7 cellular contexts compared by ENCODE assay signal in genomic region chr12:57092876-57093411, GRCh38. TPM values are rescaled to one million over a fixed set of nuclear protein-coding genes. Genes with fewer than 3 reads are reported as not detected.
A peak's percentile ranks its signal among the peaks of the same experiment; 100 is the strongest.
DNase-seq lines count a peak whose midpoint lies in the region; ATAC-seq and TF ChIP-seq lines count a peak whose summit lies in the region.
"Had no signal": no experiment of that assay in that cellular context is flagged by ENCODE, and none has a peak within 500 bp of the region (broad histone marks: within the 10 kb centered on the region; RNA-seq: fewer than 3 reads in every experiment).

No MANE protein-coding gene starts in this region.

- H3K4me1 ChIP-seq in sigmoid colon (peaks cover 0 to 57% (median 55%) of the 10 kb centered on the region in 4 donors), psoas muscle (peaks cover 24% of the 10 kb centered on the region)

- H3K36me3 Mint-ChIP-seq in brain, result peaks cover 39% of the 10 kb centered on the region

- peak overlapping the region; percentile 58 to 79 (median 72) for H3K4me3 Mint-ChIP-seq in brain

- ATAC-seq in HG03175 (IDR thresholded peaks at IDR 0.05; ENCODE audit: unreplicated experiment) (no peak), psoas muscle (no peak)

- H3K9me3 Mint-ChIP-seq in brain, result no peaks in the 10 kb centered on the region

- H3K36me3 ChIP-seq in sigmoid colon (peaks cover 28 to 64% (median 41%) of the 10 kb centered on the region in 4 donors), psoas muscle (ENCODE audit: insufficient read depth in 1 of 2, low read depth in 1 of 2) (peaks cover 7 to 43% of the 10 kb centered on the region in 2 donors)

- no peak for DNase-seq in HFF-Myc (ENCODE audit: extremely low read depth, low read depth)
- DNase-seq in sigmoid colon, result no peak
- no peak for DNase-seq in activated gamma-delta T cell (lab: John Stamatoyannopoulos, UW)
- no peak for DNase-seq in psoas muscle
- DNase-seq: NCI-H345 had no signal

- H3K27ac Mint-ChIP-seq in brain, result peak overlapping the region; percentile 84 to 99 (median 96)

- TF ChIP-seq CTCF in HFF-Myc (IDR thresholded peaks at IDR 0.05; ENCODE audit: low read depth, low read length, missing control alignments) (no peak), brain (conservative IDR thresholded peaks at IDR 0.05) (no peak), sigmoid colon (IDR thresholded peaks at IDR 0.05) (no peak), psoas muscle (IDR thresholded peaks at IDR 0.05) (no peak)

- 89% methylated on average over 4 of the region's 4 CpGs for WGBS in sigmoid colon, 2 donors
- WGBS in psoas muscle, 3 donors, result 84 to 92% (median 91%) methylated on average over 4 of the region's 4 CpGs

- intact Hi-C loops in sigmoid colon (cut with DNase I) (loop anchor here (1.0 kb wide), 2 partner anchors 14 to 17 kb away; no protein-coding TSS in a partner anchor), psoas muscle (cut with DNase I) (no loop called here)

- no peaks in the 10 kb centered on the region for H3K9me3 ChIP-seq in sigmoid colon
- no peaks in the 10 kb centered on the region for H3K9me3 ChIP-seq in psoas muscle

- H3K4me3 ChIP-seq in HFF-Myc (replicated peaks; ENCODE audit: low read depth, low read length) (peak overlapping the region; percentile 95), sigmoid colon (no peak overlapping the region), psoas muscle (no peak overlapping the region)

- H3K4me1 Mint-ChIP-seq in brain, result peaks cover 85% of the 10 kb centered on the region

- TF ChIP-seq EP300 in sigmoid colon (IDR thresholded peaks at IDR 0.05), result no peak

- H3K27me3 ChIP-seq in sigmoid colon (no peaks in the 10 kb centered on the region), psoas muscle (ENCODE audit: insufficient read depth in 3 of 3, low read length in 2 of 3) (no peaks in the 10 kb centered on the region)

- H3K27ac ChIP-seq in sigmoid colon, result peak overlapping the region; percentile 97 to 100 (median 99)
- no peak overlapping the region for H3K27ac ChIP-seq in psoas muscle

- H3K27me3 Mint-ChIP-seq in brain, result peaks cover 9% of the 10 kb centered on the region

- TF ChIP-seq POLR2A in sigmoid colon (IDR thresholded peaks at IDR 0.05), result no peak

RNA-seq across cellular contexts. Expression of gene NAB2, which starts 4.0 kb away (rescaled TPM):
- polyA plus RNA-seq in brain (ENCODE audit: insufficient read depth, low read depth, low replicate concordance), result 12.0 TPM
- total RNA-seq in sigmoid colon, result 10 to 100 TPM; 24.8 to 28.9 (median 27.4) TPM
- polyA plus RNA-seq in sigmoid colon, result 1 to 10 TPM; 2.5 to 9.5 (median 5.4) TPM
- 10 to 100 TPM in 2 of 4 donors, 1 to 10 TPM in 2; 7.1 to 28.4 (median 10.8) TPM for total RNA-seq in psoas muscle
- 100 to 1,000 TPM in 1 of 3 donors, 1 to 10 TPM in 2; 5.6 to 114 (median 8.2) TPM for polyA plus RNA-seq in psoas muscle

RNA-seq across cellular contexts. Expression of gene NEMP1, which starts 14.4 kb away (rescaled TPM):
- polyA plus RNA-seq in brain (ENCODE audit: insufficient read depth, low read depth, low replicate concordance) (11.2 TPM), sigmoid colon (1 to 10 TPM in 1 of 3 donors, under 1 TPM in 2; 0.60 to 6.2 (median 0.92) TPM), psoas muscle (1 to 10 TPM; 1.3 to 3.0 (median 2.7) TPM)
- total RNA-seq in sigmoid colon (10 to 100 TPM; 11.5 to 13.6 (median 12.7) TPM), psoas muscle (1 to 10 TPM; 1.5 to 3.2 (median 2.1) TPM)

RNA-seq across cellular contexts. Expression of gene STAT6, which starts 18.2 kb away (rescaled TPM):
- 8.8 TPM for polyA plus RNA-seq in brain (ENCODE audit: insufficient read depth, low read depth, low replicate concordance)
- total RNA-seq in sigmoid colon, result 100 to 1,000 TPM; 105 to 163 (median 113) TPM
- polyA plus RNA-seq in sigmoid colon, result 100 to 1,000 TPM in 2 of 3 donors, 10 to 100 TPM in 1; 66.1 to 210 (median 123) TPM
- 10 to 100 TPM; 14.1 to 27.7 (median 18.2) TPM for total RNA-seq in psoas muscle
- polyA plus RNA-seq in psoas muscle, result 10 to 100 TPM; 10.4 to 11.6 (median 11.3) TPM

RNA-seq across cellular contexts. Expression of gene LRP1, which starts 35.3 kb away (rescaled TPM):
- 56.5 TPM for polyA plus RNA-seq in brain (ENCODE audit: insufficient read depth, low read depth, low replicate concordance)
- total RNA-seq in sigmoid colon, result 100 to 1,000 TPM; 147 to 262 (median 204) TPM
- 10 to 100 TPM; 11.4 to 57.9 (median 14.1) TPM for polyA plus RNA-seq in sigmoid colon
- 10 to 100 TPM; 33.1 to 50.6 (median 35.1) TPM for total RNA-seq in psoas muscle
- 10 to 100 TPM; 10.7 to 14.7 (median 14.5) TPM for polyA plus RNA-seq in psoas muscle

RNA-seq across cellular contexts. Expression of gene MYO1A, which starts 43.0 kb away (rescaled TPM):
- polyA plus RNA-seq in brain (ENCODE audit: insufficient read depth, low read depth, low replicate concordance) (not detected), sigmoid colon (100 to 1,000 TPM in 2 of 3 donors, 10 to 100 TPM in 1; 89.5 to 112 (median 103) TPM), psoas muscle (under 1 TPM; 0.04 to 0.91 (median 0.18) TPM)
- total RNA-seq in sigmoid colon (1 to 10 TPM in 2 of 4 donors, under 1 TPM in 2; 0.71 to 7.2 (median 1.3) TPM), psoas muscle (1 to 10 TPM in 1 of 4 donors, under 1 TPM in 2, not detected in 1; 0.10 to 1.3 (median 0.20) TPM)
